8 cellular contexts compared by ENCODE assay signal in genomic region chr12:57605308-57606015, GRCh38. TPM values are rescaled to one million over a fixed set of nuclear protein-coding genes. Genes with fewer than 3 reads are reported as not detected.
DNase-seq lines count a peak whose midpoint lies in the region; ATAC-seq and TF ChIP-seq lines count a peak whose summit lies in the region.

No MANE protein-coding gene starts in this region.

- TF ChIP-seq CTCF in astrocyte of the spinal cord (IDR thresholded peaks at IDR 0.05; ENCODE audit: low read depth, low read length), result no peak
- no peak for TF ChIP-seq CTCF in lower lobe of right lung (IDR thresholded peaks at IDR 0.05)
- TF ChIP-seq CTCF in upper lobe of right lung (IDR thresholded peaks at IDR 0.05), result no peak

- H3K4me3 Mint-ChIP-seq in activated naive CD4-positive, alpha-beta T cell treated with anti-CD3 and anti-CD28 coated beads, Interleukin-2, amount 50 U/mL, for 24 hours, result peak overlapping the region; percentile 85

- H3K9me3 Mint-ChIP-seq in activated naive CD4-positive, alpha-beta T cell treated with anti-CD3 and anti-CD28 coated beads, Interleukin-2, amount 50 U/mL, for 24 hours, result no peaks in the 10 kb centered on the region

- H3K27me3 ChIP-seq in lower lobe of right lung (ENCODE audit: low read depth), result peaks cover 4% of the 10 kb centered on the region
- H3K27me3 ChIP-seq in upper lobe of right lung, result no peaks in the 10 kb centered on the region

- peaks cover 1% of the 10 kb centered on the region for H3K27me3 Mint-ChIP-seq in activated naive CD4-positive, alpha-beta T cell treated with anti-CD3 and anti-CD28 coated beads, Interleukin-2, amount 50 U/mL, for 24 hours

- in situ Hi-C loops in astrocyte of the spinal cord (cut with HindIII; ENCODE audit: low sequenced_read_pairs), result no loop called here

- H3K36me3 Mint-ChIP-seq in activated naive CD4-positive, alpha-beta T cell treated with anti-CD3 and anti-CD28 coated beads, Interleukin-2, amount 50 U/mL, for 24 hours, result peaks cover 10% of the 10 kb centered on the region

- ATAC-seq in lower lobe of right lung (no peak), upper lobe of right lung (no peak)

- H3K27ac ChIP-seq in lower lobe of right lung (peak overlapping the region; percentile 83), upper lobe of right lung (peak overlapping the region; percentile 89)

- intact Hi-C loops in lower lobe of right lung (cut with DNase I) (no loop called here), upper lobe of right lung (cut with DNase I) (no loop called here)

- peak overlapping the region; percentile 52 for H3K27ac Mint-ChIP-seq in activated naive CD4-positive, alpha-beta T cell treated with anti-CD3 and anti-CD28 coated beads, Interleukin-2, amount 50 U/mL, for 24 hours

- peak overlapping the region; percentile 80 for H3K4me3 ChIP-seq in astrocyte of the spinal cord (ENCODE audit: low read depth, low read length)
- peak overlapping the region; percentile 65 for H3K4me3 ChIP-seq in lower lobe of right lung
- H3K4me3 ChIP-seq in upper lobe of right lung, result peak overlapping the region; percentile 58

- peaks cover 35% of the 10 kb centered on the region for H3K36me3 ChIP-seq in lower lobe of right lung
- H3K36me3 ChIP-seq in upper lobe of right lung, result peaks cover 21% of the 10 kb centered on the region

- H3K4me1 ChIP-seq in lower lobe of right lung (peaks cover 19% of the 10 kb centered on the region), upper lobe of right lung (peaks cover 16% of the 10 kb centered on the region)

- no peaks in the 10 kb centered on the region for H3K9me3 ChIP-seq in lower lobe of right lung
- H3K9me3 ChIP-seq in upper lobe of right lung, result no peaks in the 10 kb centered on the region

- DNase-seq in activated naive CD4-positive, alpha-beta T cell treated with Interleukin-2 at 50 U/mL for 16 hours, result no peak
- no peak for DNase-seq in astrocyte of the spinal cord (ENCODE audit: low read depth, low spot score)
- DNase-seq in lower lobe of right lung, result no peak
- no peak for DNase-seq in upper lobe of right lung
- no peak for DNase-seq in H4 (ENCODE audit: low spot score)
- no peak for DNase-seq in superior temporal gyrus (ENCODE audit: extremely low spot score)
- no peak for DNase-seq in inferior parietal cortex (ENCODE audit: extremely low spot score)

- peaks cover 33% of the 10 kb centered on the region for H3K4me1 Mint-ChIP-seq in activated naive CD4-positive, alpha-beta T cell treated with anti-CD3 and anti-CD28 coated beads, Interleukin-2, amount 50 U/mL, for 24 hours

RNA-seq across cellular contexts. Expression of gene DTX3, which starts 0.8 kb away (rescaled TPM):
- total RNA-seq in lower lobe of right lung (21.4 TPM), upper lobe of right lung (26.0 TPM)
- 7.3 and 10.7 TPM in 2 replicates for total RNA-seq in H4 (2014; rRNA removed; shearing (Covaris generic))

RNA-seq across cellular contexts. Expression of gene ARHGEF25, which starts 5.8 kb away (rescaled TPM):
- total RNA-seq in lower lobe of right lung, result 11.5 TPM
- total RNA-seq in upper lobe of right lung, result 16.3 TPM
- total RNA-seq in H4 (2014; rRNA removed; shearing (Covaris generic)), result 8.5 and 11.7 TPM in 2 replicates

RNA-seq across cellular contexts. Expression of gene PIP4K2C, which starts 14.5 kb away (rescaled TPM):
- total RNA-seq in lower lobe of right lung (28.6 TPM), upper lobe of right lung (31.0 TPM)
- 24.4 and 27.2 TPM in 2 replicates for total RNA-seq in H4 (2014; rRNA removed; shearing (Covaris generic))

RNA-seq across cellular contexts. Expression of gene B4GALNT1, which starts 27.5 kb away (rescaled TPM):
- total RNA-seq in lower lobe of right lung, result 0.89 TPM
- 0.93 TPM for total RNA-seq in upper lobe of right lung
- 64.3 and 77.3 TPM in 2 replicates for total RNA-seq in H4 (2014; rRNA removed; shearing (Covaris generic))

RNA-seq across cellular contexts. Expression of gene KIF5A, which starts 55.6 kb away (rescaled TPM):
- 0.09 TPM for total RNA-seq in lower lobe of right lung
- 0.14 TPM for total RNA-seq in upper lobe of right lung
- 0.27 TPM in 1 of 2 replicates, not detected in the other for total RNA-seq in H4 (2014; rRNA removed; shearing (Covaris generic))
